8 cellular contexts compared by ENCODE assay signal in genomic region chr11:10540915-10541591, GRCh38. TPM values are rescaled to one million over a fixed set of nuclear protein-coding genes. Genes with fewer than 3 reads are reported as not detected.
A peak's percentile ranks its signal among the peaks of the same experiment; 100 is the strongest.
DNase-seq lines count a peak whose midpoint lies in the region; ATAC-seq, FAIRE-seq and TF ChIP-seq lines count a peak whose summit lies in the region.

TSS of gene RNF141 (minus strand) at chr11:10541187. CDS start at chr11:10534158, 7,029 bp downstream.

- H3K4me3 ChIP-seq in WI38 (ENCODE audit: low read depth, low read length) (peak within 1 kb of the TSS; percentile 82), bronchial epithelial cell (ENCODE audit: low read depth, low read length) (peak within 1 kb of the TSS; percentile 89), spleen (peak within 1 kb of the TSS; percentile 68 to 84 (median 76))

- WGBS in spleen, 5 donors: 1 to 8% (median 1%) methylated on average over 13 to 54 of the region's 54 CpGs

- H3K27ac ChIP-seq in spleen: peak within 1 kb of the TSS; percentile 76 to 95 (median 94)

- intact Hi-C loops in spleen (cut with DNase I; ENCODE audit: low total_unique reads): no loop called here

- TF ChIP-seq CTCF in WI38 (IDR thresholded peaks at IDR 0.05; ENCODE audit: low read depth, low read length): peak; percentile 81
- peak; percentile 94 for TF ChIP-seq CTCF in bronchial epithelial cell (IDR thresholded peaks at IDR 0.05; ENCODE audit: insufficient read depth, low read length, severe bottlenecking)
- TF ChIP-seq CTCF in spleen (IDR thresholded peaks at IDR 0.05 in 8 of 11, conservative IDR thresholded peaks at IDR 0.05 in 3 of 11): peak; percentile 75 to 96 (median 92)

- DNase-seq in ACHN: peak; percentile 88
- peak; percentile 86 for DNase-seq in NCI-H2171 (lab: John Stamatoyannopoulos, UW)
- peak; percentile 75 for DNase-seq in bronchial epithelial cell (ENCODE audit: low read depth)
- DNase-seq in iPS-NIHi7 (ENCODE audit: extremely low spot score): peak; percentile 99
- DNase-seq in spleen: peak; percentile 99

- peaks cover 10 to 73% (median 49%) of the 10 kb centered on the region in 6 donors for H3K4me1 ChIP-seq in spleen

- no peaks in the 10 kb centered on the region for H3K36me3 ChIP-seq in bronchial epithelial cell (ENCODE audit: control insufficient read depth, insufficient read depth, low read length)
- no peaks in the 10 kb centered on the region for H3K36me3 ChIP-seq in spleen

- in situ Hi-C loops in ACHN (cut with HindIII; ENCODE audit: low pct_ligation_motif_present, low pct_unique_long_range_greater_than_20kb, low sequenced_read_pairs): no loop called here

- H3K9me3 ChIP-seq in spleen: peaks cover 0 to 13% (median 6%) of the 10 kb centered on the region in 8 donors

- FAIRE-seq in bronchial epithelial cell (lab: Jason Lieb, UNC): no peak

- H3K27me3 ChIP-seq in bronchial epithelial cell (ENCODE audit: control insufficient read depth, insufficient read depth, low read length) (no peaks in the 10 kb centered on the region), spleen (replicated peaks in 1 of 7) (no peaks in the 10 kb centered on the region)

- ATAC-seq in GM18867 (IDR thresholded peaks at IDR 0.05; ENCODE audit: unreplicated experiment) (peak; percentile 97), HG03103 (IDR thresholded peaks at IDR 0.05; ENCODE audit: low read depth, unreplicated experiment) (peak; percentile 98)

- peak; percentile 18 to 93 (median 93) for TF ChIP-seq POLR2A in spleen (IDR thresholded peaks at IDR 0.05)

RNA-seq across cellular contexts. Expression of gene RNF141, which starts in this region (rescaled TPM):
- total RNA-seq in bronchial epithelial cell (71.9 and 103 TPM in 2 replicates), spleen (10 to 100 TPM; 45.8 to 86.2 (median 51.3) TPM)
- polyA plus RNA-seq in spleen: 10 to 100 TPM; 13.3 to 22.2 (median 16.6) TPM

Comparison
In these comparisons a context has a peak if more than half of its experiments do, and no peak if none do; other contexts are left out.
1. Peak in every context shown above with its lines: DNase-seq, ATAC-seq, H3K4me3 ChIP-seq and H3K27ac ChIP-seq.